Comparison of ENCODE assay signal across 28 cellular contexts in genomic region chr7:4834601-4835397, GRCh38. TPM values are rescaled to one million over a fixed set of nuclear protein-coding genes. Genes with fewer than 3 reads are reported as not detected.
"Had no signal": no experiment of that assay in that cellular context is flagged by ENCODE, and none has a peak within 500 bp of the region (broad histone marks: within the 10 kb centered on the region; RNA-seq: fewer than 3 reads in every experiment).

No MANE protein-coding gene starts in this region.

- H3K27ac Mint-ChIP-seq: activated CD4-positive, alpha-beta T cell treated with anti-CD3 and anti-CD28 coated beads for 36 hours; activated CD8-positive, alpha-beta memory T cell treated with anti-CD3 and anti-CD28 coated beads, Interleukin-2, amount 10 ng/mL, durations not matched to agents 7 days and 5 days; activated CD8-positive, alpha-beta T cell treated with anti-CD3 and anti-CD28 coated beads, Interleukin-2, amount 10 ng/mL, durations not matched to agents 7 days and 5 days; activated naive CD4-positive, alpha-beta T cell treated with anti-CD3 and anti-CD28 coated beads, Interleukin-2, amount 50 U/mL, for 24 hours; activated T-cell treated with anti-CD3 and anti-CD28 coated beads, Interleukin-2, amount 50 U/mL, for 72 hours; naive thymus-derived CD8-positive, alpha-beta T cell; stimulated activated naive CD8-positive, alpha-beta T cell treated with anti-CD3 and anti-CD28 coated beads, Interleukin-15, Interleukin-2, amounts not matched to agents 100 ng/mL and 50 ng/mL, for 24 hours; type B pancreatic cell had no signal

- H3K79me2 ChIP-seq: hepatocyte, parathyroid adenoma had no signal

- H3K9me3 Mint-ChIP-seq: activated naive CD4-positive, alpha-beta T cell treated with anti-CD3 and anti-CD28 coated beads, Interleukin-2, amount 50 U/mL, for 24 hours; activated T-cell treated with anti-CD3 and anti-CD28 coated beads, Interleukin-2, amount 50 U/mL, for 72 hours; central memory CD8-positive, alpha-beta T cell; naive thymus-derived CD8-positive, alpha-beta T cell; neural crest cell; stimulated activated naive CD8-positive, alpha-beta T cell treated with anti-CD3 and anti-CD28 coated beads, Interleukin-15, Interleukin-2, amounts not matched to agents 100 ng/mL and 50 ng/mL, for 24 hours had no signal

- ATAC-seq: activated CD4-positive, alpha-beta T cell treated with anti-CD3 and anti-CD28 coated beads for 36 hours; activated CD8-positive, alpha-beta memory T cell treated with anti-CD3 and anti-CD28 coated beads, Interleukin-2, amount 10 ng/mL, durations not matched to agents 7 days and 5 days; activated CD8-positive, alpha-beta T cell treated with anti-CD3 and anti-CD28 coated beads, Interleukin-2, amount 10 ng/mL, durations not matched to agents 7 days and 5 days; activated T-cell treated with anti-CD3 and anti-CD28 coated beads, Interleukin-2, amount 50 U/mL, for 72 hours; gastrocnemius medialis; left cardiac atrium; left ventricle myocardium superior; naive thymus-derived CD8-positive, alpha-beta T cell had no signal

- H3K4me2 ChIP-seq: hepatocyte had no signal

- H3K27me3 Mint-ChIP-seq: activated CD4-positive, alpha-beta T cell treated with anti-CD3 and anti-CD28 coated beads for 36 hours; activated CD8-positive, alpha-beta memory T cell treated with anti-CD3 and anti-CD28 coated beads, Interleukin-2, amount 10 ng/mL, durations not matched to agents 7 days and 5 days; activated naive CD4-positive, alpha-beta T cell treated with anti-CD3 and anti-CD28 coated beads, Interleukin-2, amount 50 U/mL, for 24 hours; central memory CD8-positive, alpha-beta T cell; naive thymus-derived CD8-positive, alpha-beta T cell; stimulated activated naive CD8-positive, alpha-beta T cell treated with anti-CD3 and anti-CD28 coated beads, Interleukin-15, Interleukin-2, amounts not matched to agents 100 ng/mL and 50 ng/mL, for 24 hours had no signal

- H3K9ac ChIP-seq: parathyroid adenoma had no signal

- H3K27ac ChIP-seq: breast epithelium, gastrocnemius medialis, hepatocyte, parathyroid adenoma, right atrium auricular region had no signal

- H3K4me3 ChIP-seq: breast epithelium, gastrocnemius medialis, hepatocyte, right atrium auricular region had no signal

- H3K9me3 ChIP-seq: breast epithelium, gastrocnemius medialis, right atrium auricular region had no signal

- H3K36me3 ChIP-seq: breast epithelium, gastrocnemius medialis had no signal

- H3K4me1 Mint-ChIP-seq: activated CD8-positive, alpha-beta memory T cell treated with anti-CD3 and anti-CD28 coated beads, Interleukin-2, amount 10 ng/mL, durations not matched to agents 7 days and 5 days; central memory CD8-positive, alpha-beta T cell had no signal

- H3K27me3 ChIP-seq: breast epithelium, gastrocnemius medialis, hepatocyte, right atrium auricular region had no signal

- DNase-seq: activated CD4-positive, alpha-beta T cell treated with anti-CD3 and anti-CD28 coated beads for 36 hours; activated CD4-positive, CD25-positive, alpha-beta regulatory T cell; activated CD8-positive, alpha-beta memory T cell treated with anti-CD3 and anti-CD28 coated beads, Interleukin-2, amount 10 ng/mL, durations not matched to agents 7 days and 5 days; activated CD8-positive, alpha-beta T cell treated with anti-CD3 and anti-CD28 coated beads, Interleukin-2, amount 10 ng/mL, durations not matched to agents 7 days and 5 days; activated gamma-delta T cell; activated T-cell treated with anti-CD3 and anti-CD28 coated beads, Interleukin-2, amount 50 U/mL, for 72 hours; dermis blood vessel endothelial cell; effector CD8-positive, alpha-beta T cell; gastrocnemius medialis; glutamatergic neuron; left cardiac atrium; left ventricle myocardium superior; naive thymus-derived CD8-positive, alpha-beta T cell; occipital lobe; stimulated activated CD4-positive, alpha-beta T cell treated with anti-CD3 and anti-CD28 coated beads, Interleukin-2, amount 100 ng/mL, for 48 hours; substantia nigra; T-helper 1 cell had no signal

- H3K36me3 Mint-ChIP-seq: activated CD8-positive, alpha-beta memory T cell treated with anti-CD3 and anti-CD28 coated beads, Interleukin-2, amount 10 ng/mL, durations not matched to agents 7 days and 5 days; activated naive CD4-positive, alpha-beta T cell treated with anti-CD3 and anti-CD28 coated beads, Interleukin-2, amount 50 U/mL, for 24 hours; naive thymus-derived CD8-positive, alpha-beta T cell had no signal

- H3K4me1 ChIP-seq: breast epithelium, gastrocnemius medialis, parathyroid adenoma had no signal

- H3K4me3 Mint-ChIP-seq: activated CD4-positive, alpha-beta T cell treated with anti-CD3 and anti-CD28 coated beads for 36 hours; activated CD8-positive, alpha-beta memory T cell treated with anti-CD3 and anti-CD28 coated beads, Interleukin-2, amount 10 ng/mL, durations not matched to agents 7 days and 5 days; activated CD8-positive, alpha-beta T cell treated with anti-CD3 and anti-CD28 coated beads, Interleukin-2, amount 10 ng/mL, durations not matched to agents 7 days and 5 days; activated naive CD4-positive, alpha-beta T cell treated with anti-CD3 and anti-CD28 coated beads, Interleukin-2, amount 50 U/mL, for 24 hours; activated T-cell treated with anti-CD3 and anti-CD28 coated beads, Interleukin-2, amount 50 U/mL, for 72 hours; central memory CD8-positive, alpha-beta T cell; naive thymus-derived CD8-positive, alpha-beta T cell; neural crest cell; stimulated activated naive CD8-positive, alpha-beta T cell treated with anti-CD3 and anti-CD28 coated beads, Interleukin-15, Interleukin-2, amounts not matched to agents 100 ng/mL and 50 ng/mL, for 24 hours; type B pancreatic cell had no signal

RNA-seq across cellular contexts. Expression of gene PAPOLB, which starts 27.0 kb away (rescaled TPM):
- total RNA-seq: activated CD4-positive, alpha-beta T cell treated with anti-CD3 and anti-CD28 coated beads for 36 hours; epithelial cell of proximal tubule; hepatocyte; naive thymus-derived CD8-positive, alpha-beta T cell had no signal
- polyA plus RNA-seq: hepatocyte; keratinocyte; naive thymus-derived CD8-positive, alpha-beta T cell had no signal

RNA-seq across cellular contexts. Expression of gene RADIL, which starts 48.7 kb away (rescaled TPM):
- polyA plus RNA-seq: keratinocyte had no signal
